19 cellular contexts compared by ENCODE assay signal in the genomic region with DNA sequence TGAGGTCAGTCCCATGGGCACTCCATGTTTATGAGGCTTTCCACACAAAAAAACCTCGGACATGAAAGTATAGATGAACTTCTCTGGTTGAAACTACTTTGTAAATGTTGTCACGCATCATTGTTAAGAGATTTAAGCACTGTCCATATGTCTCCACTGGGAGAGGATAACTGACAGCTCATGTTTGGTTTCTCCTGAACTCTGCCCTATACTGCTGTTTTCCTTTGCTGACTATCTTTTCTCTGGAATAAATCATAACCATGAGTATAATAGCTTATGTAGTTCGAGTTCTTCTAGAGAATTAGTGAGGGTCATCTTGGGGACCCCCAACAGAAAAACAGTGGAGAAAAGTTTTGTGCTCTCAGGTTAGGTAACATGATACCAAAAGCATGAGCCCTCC.
DNase-seq lines count a peak whose midpoint lies in the region; ATAC-seq and TF ChIP-seq lines count a peak whose summit lies in the region.
"Had no signal": no experiment of that assay in that cellular context is flagged by ENCODE, and none has a peak within 500 bp of the region (broad histone marks: within the 10 kb centered on the region; RNA-seq: fewer than 3 reads in every experiment).

No MANE protein-coding gene starts in this region.

- peaks cover 56% of the 10 kb centered on the region for H3K4me1 ChIP-seq in Loucy (ENCODE audit: insufficient read depth, low read length, poor library complexity, severe bottlenecking)
- H3K4me1 ChIP-seq: A549, BE2C, Caco-2 had no signal

- peaks cover 90% of the 10 kb centered on the region for H3K79me2 ChIP-seq in Loucy (ENCODE audit: insufficient read depth, low read length)

- H4K20me1 ChIP-seq in Loucy (ENCODE audit: insufficient read depth, low read length, poor library complexity, severe bottlenecking), result no peaks in the 10 kb centered on the region

- peak overlapping the region; percentile 3 for H3K4me2 ChIP-seq in Loucy (ENCODE audit: low read depth, low read length, poor library complexity, severe bottlenecking)
- H3K4me2 ChIP-seq: A549 had no signal

- H3K27me3 Mint-ChIP-seq in stimulated activated naive CD8-positive, alpha-beta T cell treated with anti-CD3 and anti-CD28 coated beads, Interleukin-15, amount 100 ng/mL, for 72 hours, result no peaks in the 10 kb centered on the region

- no peaks in the 10 kb centered on the region for H3K9me2 ChIP-seq in Loucy (replicated peaks; ENCODE audit: low read depth, low read length)

- DNase-seq in stimulated activated naive CD8-positive, alpha-beta T cell treated with anti-CD3 and anti-CD28 coated beads, Interleukin-15, Interleukin-2, amounts not matched to agents 100 U/mL and 50 U/mL, for 24 hours, result no peak
- DNase-seq in stimulated activated naive CD8-positive, alpha-beta T cell treated with anti-CD3 and anti-CD28 coated beads, Interleukin-15, amount 100 ng/mL, for 72 hours, result no peak
- DNase-seq in fibroblast of peridontal ligament (ENCODE audit: extremely low read depth), result peak; percentile 22
- peak; percentile 24 for DNase-seq in smooth muscle cell of the brain vasculature (ENCODE audit: low read depth, low spot score)
- no peak for DNase-seq in putamen (ENCODE audit: low spot score)
- no peak for DNase-seq in DMS53 treated with DMSO at 0.1 percent for 48 hours (lab: John Stamatoyannopoulos, UW; ENCODE audit: unreplicated experiment)
- no peak for DNase-seq in DMS79 (lab: John Stamatoyannopoulos, UW)
- DNase-seq: BE2C; Caco-2; NCI-H1105; NCI-H2081; NCI-H2171; NCI-H345; NCI-H774; NK-92 treated with Interleukin-12 subunit alpha and Interleukin-12 subunit beta, amount 100 ng/mL, for 24 hours; SHP77 treated with DMSO at 0.1 percent for 48 hours had no signal

- ATAC-seq in stimulated activated naive CD8-positive, alpha-beta T cell treated with anti-CD3 and anti-CD28 coated beads, Interleukin-15, Interleukin-2, amounts not matched to agents 100 U/mL and 50 U/mL, for 24 hours, result peak; percentile 38
- ATAC-seq in stimulated activated naive CD8-positive, alpha-beta T cell treated with anti-CD3 and anti-CD28 coated beads, Interleukin-15, amount 100 ng/mL, for 72 hours, result no peak
- ATAC-seq: A549 had no signal

- peaks cover 0 to 10% of the 10 kb centered on the region in 2 donors for H3K9me3 Mint-ChIP-seq in stimulated activated naive CD8-positive, alpha-beta T cell treated with anti-CD3 and anti-CD28 coated beads, Interleukin-15, amount 100 ng/mL, for 72 hours

- H3K9ac ChIP-seq in Loucy (ENCODE audit: low read depth, low read length, poor library complexity, severe bottlenecking), result no peak overlapping the region

- peak overlapping the region in 1 of 2 donors; percentile 45 for H3K4me3 Mint-ChIP-seq in stimulated activated naive CD8-positive, alpha-beta T cell treated with anti-CD3 and anti-CD28 coated beads, Interleukin-15, amount 100 ng/mL, for 72 hours

- H3F3A ChIP-seq in Loucy (ENCODE audit: low read depth), result 0 out of 2 replicates have a peak, but pooled peaks cover 5% of the 10 kb centered on the region

- TF ChIP-seq CTCF in Loucy (conservative IDR thresholded peaks at IDR 0.05; ENCODE audit: low read length), result no peak

- H2AFZ ChIP-seq in Loucy (ENCODE audit: low read length), result no peak overlapping the region

- H3K4me3 ChIP-seq in Loucy (ENCODE audit: low read length, poor library complexity, severe bottlenecking), result no peak overlapping the region
- H3K4me3 ChIP-seq: A549, SK-N-MC had no signal

- peaks cover 66% of the 10 kb centered on the region for H3K4me1 Mint-ChIP-seq in stimulated activated naive CD8-positive, alpha-beta T cell treated with anti-CD3 and anti-CD28 coated beads, Interleukin-15, amount 100 ng/mL, for 72 hours

- peak overlapping the region in 1 of 2 donors; percentile 57 for H3K27ac Mint-ChIP-seq in stimulated activated naive CD8-positive, alpha-beta T cell treated with anti-CD3 and anti-CD28 coated beads, Interleukin-15, amount 100 ng/mL, for 72 hours

- H3K36me3 ChIP-seq in Loucy (ENCODE audit: insufficient read depth, low read length), result peaks cover 15% of the 10 kb centered on the region
- H3K36me3 ChIP-seq: BE2C had no signal

- peaks cover 8% of the 10 kb centered on the region; the same call in 1 of the 2 replicates for H3K9me3 ChIP-seq in Loucy (ENCODE audit: insufficient read depth, low read depth, low read length)
- H3K9me3 ChIP-seq: A549, BE2C, Caco-2 had no signal

- no peaks in the 10 kb centered on the region for H3K27me3 ChIP-seq in Loucy (ENCODE audit: insufficient read depth, low read length, poor library complexity, severe bottlenecking)
- H3K27me3 ChIP-seq: BE2C had no signal

Comparison
In these comparisons a context has a peak if more than half of its experiments do, and no peak if none do; other contexts are left out.
1. DNase-seq: peak in fibroblast of peridontal ligament (single experiment) and smooth muscle cell of the brain vasculature (single experiment); none in stimulated activated naive CD8-positive, alpha-beta T cell treated with anti-CD3 and anti-CD28 coated beads, Interleukin-15, Interleukin-2, amounts not matched to agents 100 U/mL and 50 U/mL, for 24 hours (single experiment), stimulated activated naive CD8-positive, alpha-beta T cell treated with anti-CD3 and anti-CD28 coated beads, Interleukin-15, amount 100 ng/mL, for 72 hours (0 of 2), putamen (single experiment), DMS53 treated with DMSO at 0.1 percent for 48 hours (single experiment) and DMS79 (single experiment).